In the genomic region with DNA sequence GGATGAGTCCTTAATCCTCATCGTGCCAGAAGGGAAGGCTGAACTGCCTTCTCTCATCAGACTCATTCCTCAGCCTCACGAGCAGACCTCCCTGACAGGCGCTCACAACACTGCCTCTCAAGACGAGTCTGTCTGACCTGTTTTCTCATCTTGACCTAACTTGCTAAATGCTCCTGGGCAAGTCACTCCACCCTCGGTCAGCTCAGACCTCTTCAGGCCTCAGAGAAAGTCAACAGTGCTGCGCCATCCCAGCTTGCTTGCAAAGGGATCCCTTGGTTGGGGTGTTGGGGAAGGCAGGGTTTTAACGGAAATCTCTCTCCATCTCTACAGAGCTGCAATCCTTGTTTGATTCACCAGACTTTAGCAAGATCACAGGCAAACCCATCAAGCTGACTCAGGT, we compare ENCODE assay signal across 10 cellular contexts. TPM values are rescaled to one million over a fixed set of nuclear protein-coding genes. Genes with fewer than 3 reads are reported as not detected.
"Had no signal": no experiment of that assay in that cellular context is flagged by ENCODE, and none has a peak within 500 bp of the region (broad histone marks: within the 10 kb centered on the region; RNA-seq: fewer than 3 reads in every experiment).

No MANE protein-coding gene starts in this region.

- H3K4me3 ChIP-seq: esophagus muscularis mucosa, left lung had no signal

- DNase-seq: activated T-cell treated with anti-CD3 and anti-CD28 coated beads, Interleukin-2, amount 50 U/mL, for 24 hours; hippocampal formation; left lung; stimulated activated CD4-positive, alpha-beta T cell treated with anti-CD3 and anti-CD28 coated beads, Interleukin-12 subunit alpha, Interleukin-12 subunit beta, amount 100 ng/mL, for 4 hours; stimulated activated CD4-positive, alpha-beta T cell treated with anti-CD3 and anti-CD28 coated beads, Interleukin-2, amount 100 ng/mL, for 24 hours; trophoblast cell had no signal

- H3K9me3 ChIP-seq: esophagus muscularis mucosa, left lung had no signal

- ATAC-seq: left lung; natural killer cell treated with Interleukin-12 subunit alpha and Interleukin-12 subunit beta and Interleukin-15 and Interleukin-18, amount 100 ng/mL, for 72 hours; stimulated activated memory B cell treated with anti-CD40 and anti-IgM and Interleukin-4, amounts not matched to agents 10 μg/mL and 1 μg/mL and 100 μg/mL, for 72 hours had no signal

- H3K27me3 ChIP-seq: esophagus muscularis mucosa, left lung had no signal

- H3K27ac ChIP-seq: esophagus muscularis mucosa, left lung had no signal

RNA-seq across cellular contexts. Expression of gene SERPINF1, which starts 15.0 kb away (rescaled TPM):
- total RNA-seq: natural killer cell treated with Interleukin-12 subunit alpha and Interleukin-12 subunit beta and Interleukin-15 and Interleukin-18, amount 100 ng/mL, for 72 hours had no signal

RNA-seq across cellular contexts. Expression of gene SERPINF2, which starts 34.2 kb away (rescaled TPM):
- total RNA-seq: glomerular endothelial cell had no signal
